20 cellular contexts compared by ENCODE assay signal in the genomic region with DNA sequence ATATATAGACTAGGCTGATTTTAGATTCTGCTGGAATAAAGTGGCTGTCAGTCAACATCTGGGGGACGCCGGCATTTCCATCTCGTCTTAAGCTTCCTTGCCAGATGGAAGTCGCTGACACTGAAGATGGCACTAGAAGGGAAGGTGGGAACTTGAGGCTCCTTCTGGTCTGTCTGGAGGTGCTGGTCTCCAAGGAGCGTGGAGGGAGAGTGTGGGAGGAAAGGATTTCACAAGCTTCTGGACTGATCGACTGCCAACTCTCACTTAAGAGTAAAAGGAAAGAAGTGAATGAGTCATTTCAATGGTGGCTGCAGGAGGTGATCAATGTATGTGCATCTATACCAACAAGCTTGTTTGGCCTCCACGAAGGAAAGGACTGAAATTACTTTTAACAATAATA. TPM values are rescaled to one million over a fixed set of nuclear protein-coding genes. Genes with fewer than 3 reads are reported as not detected.
A peak's percentile ranks its signal among the peaks of the same experiment; 100 is the strongest.
DNase-seq lines count a peak whose midpoint lies in the region; ATAC-seq, FAIRE-seq and TF ChIP-seq lines count a peak whose summit lies in the region.
"Had no signal": no experiment of that assay in that cellular context is flagged by ENCODE, and none has a peak within 500 bp of the region (broad histone marks: within the 10 kb centered on the region; RNA-seq: fewer than 3 reads in every experiment).

No MANE protein-coding gene starts in this region.

- no peak overlapping the region for H3K4me3 Mint-ChIP-seq in naive thymus-derived CD8-positive, alpha-beta T cell
- H3K4me3 Mint-ChIP-seq: memory B cell had no signal

- in situ Hi-C loops in K562 (cut with MboI), result no loop called here

- no peaks in the 10 kb centered on the region for H3K36me3 ChIP-seq in A673 (ENCODE audit: insufficient read depth, low read length, poor library complexity, severe bottlenecking)
- H3K36me3 ChIP-seq in K562 (ENCODE audit: control insufficient read depth, insufficient read depth, low read length), result no peaks in the 10 kb centered on the region
- H3K36me3 ChIP-seq: ascending aorta, transverse colon had no signal

- CTCF ChIA-PET in A673 (lab: Charles Lee) (no interaction called here), K562 (lab: Yijun Ruan, JAX; ENCODE audit: low intra/inter-chr PET ratio) (no interaction called here)

- H3K27me3 Mint-ChIP-seq in naive thymus-derived CD8-positive, alpha-beta T cell, result no peaks in the 10 kb centered on the region
- H3K27me3 Mint-ChIP-seq: memory B cell had no signal

- no peak for FAIRE-seq in K562 (lab: Jason Lieb, UNC)
- FAIRE-seq: A204.1, G401.6 had no signal

- no peak overlapping the region for H3K27ac Mint-ChIP-seq in naive thymus-derived CD8-positive, alpha-beta T cell
- H3K27ac Mint-ChIP-seq: memory B cell had no signal

- H3K27ac ChIP-seq in A673 (ENCODE audit: low read depth, low read length, poor library complexity, severe bottlenecking), result no peak overlapping the region
- H3K27ac ChIP-seq in K562 (ENCODE audit: extremely low read depth, low read depth, low read length), result no peak overlapping the region
- H3K27ac ChIP-seq: ascending aorta had no signal

- TF ChIP-seq CTCF in A673 (conservative IDR thresholded peaks at IDR 0.05; ENCODE audit: low read depth, low read length), result no peak
- no peak for TF ChIP-seq CTCF in K562 (IDR thresholded peaks at IDR 0.05 in 2 of 3, conservative IDR thresholded peaks at IDR 0.05 in 1 of 3; ENCODE audit: insufficient read depth in 2 of 3, low read depth in 1 of 3, low read length in 3 of 3)

- TF ChIP-seq EP300 in K562 (IDR thresholded peaks at IDR 0.05; ENCODE audit: low read length), result no peak

- H3K4me2 ChIP-seq in K562 (ENCODE audit: insufficient read depth, low read length), result no peak overlapping the region

- H3K9me3 ChIP-seq in A673 (ENCODE audit: low read depth, low read length, poor library complexity, severe bottlenecking) (no peaks in the 10 kb centered on the region), K562 (replicated peaks; ENCODE audit: control insufficient read depth, insufficient read depth, low read depth, low read length) (no peaks in the 10 kb centered on the region)
- H3K9me3 ChIP-seq: ascending aorta, transverse colon had no signal

- H3K27me3 ChIP-seq in A673 (replicated peaks; ENCODE audit: insufficient read depth, low read depth, low read length, poor library complexity) (no peaks in the 10 kb centered on the region), K562 (ENCODE audit: control insufficient read depth in 2 of 2, insufficient read depth in 2 of 2, low read length in 2 of 2) (peaks cover 2 to 21% of the 10 kb centered on the region in 2 experiments; a peak in 4 of 5 replicates)
- H3K27me3 ChIP-seq: ascending aorta, transverse colon had no signal

- H2AFZ ChIP-seq in K562 (ENCODE audit: low read depth, low read length), result no peak overlapping the region

- no peaks in the 10 kb centered on the region for H3K9me3 Mint-ChIP-seq in naive thymus-derived CD8-positive, alpha-beta T cell
- H3K9me3 Mint-ChIP-seq: memory B cell had no signal

- peaks cover 0 to 3% (median 0%) of the 10 kb centered on the region in 3 donors for H3K36me3 Mint-ChIP-seq in naive thymus-derived CD8-positive, alpha-beta T cell
- H3K36me3 Mint-ChIP-seq: memory B cell had no signal

- ATAC-seq in K562 (no peak), HG03280 (IDR thresholded peaks at IDR 0.05; ENCODE audit: unreplicated experiment) (no peak)
- ATAC-seq in stimulated activated naive CD8-positive, alpha-beta T cell treated with anti-CD3 and anti-CD28 coated beads, Interleukin-15, Interleukin-2, amounts not matched to agents 100 U/mL and 50 U/mL, for 24 hours, result no peak
- no peak for ATAC-seq in naive thymus-derived CD8-positive, alpha-beta T cell
- ATAC-seq: HCT116 had no signal

- H4K20me1 ChIP-seq in K562 (replicated peaks; ENCODE audit: control insufficient read depth, insufficient read depth, low read length), result peaks cover 22% of the 10 kb centered on the region

- no peak overlapping the region for H3K9ac ChIP-seq in K562 (ENCODE audit: insufficient read depth in 1 of 2, low read depth in 2 of 2, low read length in 2 of 2)

- no peak for TF ChIP-seq POLR2A in K562 (conservative IDR thresholded peaks at IDR 0.05)

- H3K4me1 ChIP-seq in A673 (ENCODE audit: insufficient read depth, low read length, poor library complexity, severe bottlenecking), result no peaks in the 10 kb centered on the region
- peaks cover 0 to 3% of the 10 kb centered on the region in 2 experiments; a peak in 1 of 5 replicates for H3K4me1 ChIP-seq in K562 (replicated peaks in 1 of 2; ENCODE audit: control insufficient read depth in 2 of 2, insufficient read depth in 2 of 2, low read length in 2 of 2)

- POLR2A ChIA-PET in A673 (lab: Charles Lee; ENCODE audit: low non-redundant PET), result no interaction called here
- POLR2A ChIA-PET in K562 (lab: Yijun Ruan, JAX), result interaction anchor here (0.8 to 3.9 kb wide), 5 partner anchors 9 to 39 kb away, joined by 3 to 15 read pairs (median 4); no protein-coding TSS in a partner anchor
- POLR2A ChIA-PET in naive thymus-derived CD8-positive, alpha-beta T cell (lab: Charles Lee), result interaction anchor here (1.4 kb wide), 1 partner anchor 11 kb away, joined by 3 read pairs; no protein-coding TSS in a partner anchor

- intact Hi-C loops in A673 (cut with micrococcal nuclease; ENCODE audit: unreplicated experiment) (no loop called here), K562 (cut with micrococcal nuclease) (no loop called here)

- H3K4me3 ChIP-seq in A673 (ENCODE audit: low read depth, low read length, poor library complexity, severe bottlenecking) (no peak overlapping the region), K562 (no peak overlapping the region)
- H3K4me3 ChIP-seq: ascending aorta, transverse colon had no signal

- H3K9me1 ChIP-seq in K562 (ENCODE audit: control insufficient read depth, insufficient read depth, low read length), result no peaks in the 10 kb centered on the region

- peaks cover 19 to 25% (median 23%) of the 10 kb centered on the region in 4 donors for H3K4me1 Mint-ChIP-seq in naive thymus-derived CD8-positive, alpha-beta T cell

- peak; percentile 22 for DNase-seq in A673 (ENCODE audit: low spot score)
- peak; percentile 55 for DNase-seq in HT1080 (ENCODE audit: low read depth)
- DNase-seq in K562 (ENCODE audit: extremely low read depth in 1 of 4, low spot score in 3 of 4), result no peak
- DNase-seq in glomerular endothelial cell (ENCODE audit: extremely low read depth, low read depth, low spot score), result peak; percentile 34
- no peak for DNase-seq in stimulated activated naive CD8-positive, alpha-beta T cell treated with anti-CD3 and anti-CD28 coated beads, Interleukin-15, Interleukin-2, amounts not matched to agents 100 U/mL and 50 U/mL, for 24 hours
- DNase-seq in HT-29 (ENCODE audit: low spot score), result no peak
- no peak for DNase-seq in naive thymus-derived CD8-positive, alpha-beta T cell
- DNase-seq: activated CD4-positive, alpha-beta T cell treated with anti-CD3 and anti-CD28 coated beads for 1 hour; COR-L47; effector CD8-positive, alpha-beta T cell; NCI-H1092; NCI-H2171 treated with DMSO at 0.1 percent for 48 hours; SHP77 treated with DMSO at 0.1 percent for 48 hours; transverse colon had no signal

- WGBS in K562 (ENCODE audit: insufficient coverage, low coverage, missing lambda C conversion rate), result 18% methylated on average over 7 of the region's 7 CpGs

- BruUV-seq in A673 (replicated peaks; lab: Mats Ljungman, UMichigan), result no TSS peak
- BruUV-seq in K562 (replicated peaks; lab: Mats Ljungman, UMichigan), result no TSS peak

- H3K79me2 ChIP-seq in K562 (ENCODE audit: control insufficient read depth, insufficient read depth, low read length), result no peaks in the 10 kb centered on the region

- TF ChIP-seq RAD21 in K562 (CRISPR knock-in tag; conservative IDR thresholded peaks at IDR 0.05 in 1 of 2, IDR thresholded peaks at IDR 0.05 in 1 of 2), result no peak

RNA-seq across cellular contexts. Expression of a gene that starts 40.4 kb away (rescaled TPM):
- total RNA-seq in A673 (2021) (16.0 and 18.5 TPM in 2 replicates), K562 (2014; rRNA removed) (11.8 and 14.0 TPM in 2 replicates), K562 (2014; rRNA removed; fragmentation: Illumina TruSeq; extraction: Trizol) (10.3 and 12.3 TPM in 2 replicates), K562 (2015; rRNA removed; fragmentation: Illumina TruSeq; extraction: Trizol) (10.0 TPM in 2 replicates), K562 (2021) (19.4 TPM in 2 replicates), glomerular endothelial cell (38.8 and 44.1 TPM in 2 replicates)
- total RNA-seq in HT1080 (2014; rRNA removed; shearing (Covaris generic)), result 8.9 and 11.5 TPM in 2 replicates
- polyA plus RNA-seq in HT1080 (2015; cell fraction: cytosol; rRNA removed), result 11.0 and 13.2 TPM in 2 replicates
- 17.7 and 17.8 TPM in 2 replicates for polyA plus RNA-seq in HT1080 (2015; cell fraction: nucleus; rRNA removed)
- total RNA-seq in K562 (2011; cell fraction: chromatin; rRNA removed; ENCODE audit: low replicate concordance), result 24.8 and 31.0 TPM in 2 replicates
- total RNA-seq in K562 (2011; cell fraction: nucleolus; rRNA removed), result 15.9 and 18.3 TPM in 2 replicates
- 24.7 and 35.4 TPM in 2 replicates for total RNA-seq in K562 (2011; cell fraction: nucleoplasm; rRNA removed)
- polyA plus RNA-seq in K562 (2011; rRNA removed) (10.4 and 14.3 TPM in 2 replicates), K562 (2014; fragmentation: Illumina TruSeq; extraction: Trizol) (13.8 and 14.4 TPM in 2 replicates), K562 (2014; fragmentation: Nextera tagmentation; extraction: Ambion mirVana) (1 to 10 TPM; 9.3 to 9.6 TPM), K562 (2014; rRNA removed) (14.7 and 17.5 TPM in 2 replicates)
- polyA plus RNA-seq in K562 (2011; cell fraction: cytosol; rRNA removed), result 9.5 and 14.9 TPM in 2 replicates
- 50.7 and 53.8 TPM in 2 replicates for polyA plus RNA-seq in K562 (2011; cell fraction: nucleus; rRNA removed)
- 16.9 and 37.3 TPM in 2 replicates for polyA plus RNA-seq in K562 (2012)
- 7.9 and 8.9 TPM in 2 replicates for polyA minus RNA-seq in K562 (2011; rRNA and poly(A)+ RNA removed)
- 5.4 and 9.0 TPM in 2 replicates for polyA minus RNA-seq in K562 (2011; cell fraction: cytosol; rRNA and poly(A)+ RNA removed)
- 10.0 and 16.2 TPM in 2 replicates for polyA minus RNA-seq in K562 (2011; cell fraction: nucleus; rRNA and poly(A)+ RNA removed)
- total RNA-seq in HT-29 (2014; rRNA removed; shearing (Covaris generic)), result 14.4 and 19.3 TPM in 2 replicates
- total RNA-seq in naive thymus-derived CD8-positive, alpha-beta T cell, result 10 to 100 TPM; 40.5 to 46.0 TPM
- polyA plus RNA-seq in naive thymus-derived CD8-positive, alpha-beta T cell, result 10 to 100 TPM; 40.1 to 45.8 (median 43.0) TPM

RNA-seq across cellular contexts. Expression of a gene that starts 58.9 kb away (rescaled TPM):
- total RNA-seq in A673 (2021), result 0.07 and 0.37 TPM in 2 replicates
- 0.10 TPM in 1 of 2 replicates, not detected in the other for total RNA-seq in HT1080 (2014; rRNA removed; shearing (Covaris generic))
- 0.02 TPM in 1 of 2 replicates, not detected in the other for polyA plus RNA-seq in HT1080 (2015; cell fraction: cytosol; rRNA removed)
- polyA plus RNA-seq in HT1080 (2015; cell fraction: nucleus; rRNA removed), result not detected in 2 replicates
- total RNA-seq in K562 (2011; cell fraction: chromatin; rRNA removed; ENCODE audit: low replicate concordance), result not detected in 2 replicates
- not detected in 2 replicates for total RNA-seq in K562 (2011; cell fraction: nucleolus; rRNA removed)
- total RNA-seq in K562 (2011; cell fraction: nucleoplasm; rRNA removed), result not detected in 2 replicates
- 0.09 TPM in 1 of 2 replicates, not detected in the other for total RNA-seq in K562 (2014; rRNA removed)
- not detected in 2 replicates for total RNA-seq in K562 (2014; rRNA removed; fragmentation: Illumina TruSeq; extraction: Trizol)
- not detected in 2 replicates for total RNA-seq in K562 (2015; rRNA removed; fragmentation: Illumina TruSeq; extraction: Trizol)
- 0.33 and 1.3 TPM in 2 replicates for total RNA-seq in K562 (2021)
- polyA plus RNA-seq in K562 (2011; rRNA removed), result 0.03 TPM in 1 of 2 replicates, not detected in the other
- 0.32 TPM in 1 of 2 replicates, not detected in the other for polyA plus RNA-seq in K562 (2011; cell fraction: cytosol; rRNA removed)
- not detected in 2 replicates for polyA plus RNA-seq in K562 (2011; cell fraction: nucleus; rRNA removed)
- polyA plus RNA-seq in K562 (2012), result 0.06 and 0.12 TPM in 2 replicates
- polyA plus RNA-seq in K562 (2014; fragmentation: Illumina TruSeq; extraction: Trizol), result 0.46 TPM in 1 of 2 replicates, not detected in the other
- polyA plus RNA-seq in K562 (2014; fragmentation: Nextera tagmentation; extraction: Ambion mirVana), result not detected
- 0.05 TPM in 1 of 2 replicates, not detected in the other for polyA plus RNA-seq in K562 (2014; rRNA removed)
- polyA minus RNA-seq in K562 (2011; rRNA and poly(A)+ RNA removed), result 0.04 and 0.78 TPM in 2 replicates
- polyA minus RNA-seq in K562 (2011; cell fraction: cytosol; rRNA and poly(A)+ RNA removed), result not detected in 2 replicates
- polyA minus RNA-seq in K562 (2011; cell fraction: nucleus; rRNA and poly(A)+ RNA removed), result not detected in 2 replicates
- not detected in 2 replicates for total RNA-seq in glomerular endothelial cell
- not detected in 2 replicates for total RNA-seq in HT-29 (2014; rRNA removed; shearing (Covaris generic))
- total RNA-seq in naive thymus-derived CD8-positive, alpha-beta T cell, result 10 to 100 TPM in 1 of 2 experiments, 1 to 10 TPM in 1; 7.4 to 10.4 TPM
- polyA plus RNA-seq in naive thymus-derived CD8-positive, alpha-beta T cell, result under 1 TPM; 0.44 to 0.97 (median 0.94) TPM

Comparison
In these comparisons a context has a peak if more than half of its experiments do, and no peak if none do; other contexts are left out.
1. DNase-seq: peak in A673 (single experiment), HT1080 (single experiment) and glomerular endothelial cell (single experiment); none in K562 (0 of 4), stimulated activated naive CD8-positive, alpha-beta T cell treated with anti-CD3 and anti-CD28 coated beads, Interleukin-15, Interleukin-2, amounts not matched to agents 100 U/mL and 50 U/mL, for 24 hours (single experiment), HT-29 (single experiment) and naive thymus-derived CD8-positive, alpha-beta T cell (0 of 10).